In the genomic region with DNA sequence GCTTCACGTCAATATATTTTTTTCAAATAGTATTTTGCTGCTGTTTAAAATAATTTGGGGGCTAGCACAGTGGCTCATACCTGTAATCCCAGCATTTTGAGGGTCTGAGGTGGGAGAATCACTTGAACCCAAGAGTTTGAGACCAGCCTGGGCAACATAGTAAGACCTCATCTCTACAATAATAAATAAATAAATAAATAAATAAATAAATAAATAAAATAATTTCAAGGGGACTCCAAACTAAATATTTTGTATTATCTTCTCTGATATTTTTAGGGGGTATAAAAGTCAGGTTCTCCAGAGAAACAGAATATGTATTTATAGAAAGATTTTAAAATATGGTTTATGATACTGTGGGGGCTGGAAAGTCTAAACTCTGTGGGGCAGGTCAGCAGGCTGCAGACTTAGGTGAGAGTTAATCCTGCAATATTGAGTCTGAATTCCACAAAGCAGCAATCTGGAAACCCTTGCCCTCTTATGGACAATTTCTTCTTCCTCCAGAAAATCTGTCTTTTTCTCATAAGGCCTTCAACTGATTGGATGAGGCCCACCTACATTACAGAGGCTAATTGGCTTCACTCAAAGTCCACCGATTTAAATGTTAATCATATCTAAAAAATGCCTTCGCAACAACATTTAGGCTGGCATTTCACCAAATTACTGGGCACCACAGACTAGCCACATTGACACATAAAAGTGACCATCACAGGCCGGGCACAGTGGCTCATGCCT, we compare ENCODE assay signal across 10 cellular contexts. TPM values are rescaled to one million over a fixed set of nuclear protein-coding genes. Genes with fewer than 3 reads are reported as not detected.
"Had no signal": no experiment of that assay in that cellular context is flagged by ENCODE, and none has a peak within 500 bp of the region (broad histone marks: within the 10 kb centered on the region; RNA-seq: fewer than 3 reads in every experiment).

No MANE protein-coding gene starts in this region.

- H3K4me1 Mint-ChIP-seq: IgD-negative memory B cell had no signal

- DNase-seq: IMR-90, KBM-7, KG1 had no signal

- ATAC-seq: HepG2 had no signal

- H3K9me3 Mint-ChIP-seq: IgD-negative memory B cell had no signal

- H3K36me3 Mint-ChIP-seq: IgD-negative memory B cell had no signal

- H3K27ac ChIP-seq: HL-60, KMS-11 had no signal

- H3K9ac ChIP-seq: KMS-11 had no signal

- H3K4me2 ChIP-seq: KMS-11 had no signal

- FAIRE-seq: HepG2, HTR-8/SVneo had no signal

- H3K4me3 Mint-ChIP-seq: IgD-negative memory B cell had no signal

- H3K27ac Mint-ChIP-seq: IgD-negative memory B cell had no signal

RNA-seq across cellular contexts. Expression of gene DRD1, which starts 53.5 kb away (rescaled TPM):
- total RNA-seq: HepG2, HT-29, HT1080 had no signal
- polyA plus RNA-seq: HepG2, IgD-negative memory B cell had no signal
